34 cellular contexts compared by ENCODE assay signal in the genomic region with DNA sequence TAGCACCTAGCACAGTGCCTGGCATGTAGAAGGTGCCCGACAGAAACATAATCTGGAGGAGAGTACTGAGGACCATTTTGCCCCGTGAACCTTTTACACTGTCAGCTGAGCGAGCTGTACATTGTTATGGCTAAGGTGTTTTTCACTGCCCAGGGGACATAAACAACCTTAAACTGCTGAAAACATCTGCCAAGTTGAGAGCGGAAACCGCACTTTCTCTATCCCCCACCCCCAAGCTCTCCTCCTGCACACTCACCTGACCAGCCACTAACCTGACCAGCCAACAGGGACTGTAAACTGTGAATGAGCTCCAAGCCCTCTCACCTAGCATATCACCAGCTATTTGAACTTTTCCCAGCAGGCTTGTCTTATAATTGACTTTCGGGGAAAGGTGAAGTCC. TPM values are rescaled to one million over a fixed set of nuclear protein-coding genes. Genes with fewer than 3 reads are reported as not detected.
A peak's percentile ranks its signal among the peaks of the same experiment; 100 is the strongest.
DNase-seq lines count a peak whose midpoint lies in the region; ATAC-seq and TF ChIP-seq lines count a peak whose summit lies in the region.
"Had no signal": no experiment of that assay in that cellular context is flagged by ENCODE, and none has a peak within 500 bp of the region (broad histone marks: within the 10 kb centered on the region; RNA-seq: fewer than 3 reads in every experiment).

No MANE protein-coding gene starts in this region.

- H3K4me1 ChIP-seq in Panc1 (ENCODE audit: control insufficient read depth, insufficient read depth, low read length) = no peaks in the 10 kb centered on the region
- peaks cover 14 to 50% of the 10 kb centered on the region in 2 donors for H3K4me1 ChIP-seq in thyroid gland

- no peaks in the 10 kb centered on the region for H3K27me3 ChIP-seq in Panc1 (ENCODE audit: control insufficient read depth, insufficient read depth, low read length)
- H3K27me3 ChIP-seq in thyroid gland = no peaks in the 10 kb centered on the region
- H3K27me3 ChIP-seq: ascending aorta, cardiac muscle cell, heart left ventricle, ovary, SJCRH30 had no signal

- peak overlapping the region; percentile 91 for H3K27ac Mint-ChIP-seq in activated naive CD4-positive, alpha-beta T cell treated with anti-CD3 and anti-CD28 coated beads, Interleukin-2, amount 50 U/mL, for 24 hours
- H3K27ac Mint-ChIP-seq in activated naive CD8-positive, alpha-beta T cell treated with anti-CD3 and anti-CD28 coated beads, Interleukin-2, amount 10 ng/mL, durations not matched to agents 7 days and 5 days = peak overlapping the region; percentile 69
- H3K27ac Mint-ChIP-seq: nephron, type B pancreatic cell had no signal

- BruUV-seq in Panc1 (replicated peaks; lab: Mats Ljungman, UMichigan) = TSS peak; percentile 13

- H3K4me3 Mint-ChIP-seq in activated naive CD4-positive, alpha-beta T cell treated with anti-CD3 and anti-CD28 coated beads, Interleukin-2, amount 50 U/mL, for 24 hours = no peak overlapping the region
- H3K4me3 Mint-ChIP-seq in activated naive CD8-positive, alpha-beta T cell treated with anti-CD3 and anti-CD28 coated beads, Interleukin-2, amount 10 ng/mL, durations not matched to agents 7 days and 5 days = no peak overlapping the region
- H3K4me3 Mint-ChIP-seq: effector memory CD8-positive, alpha-beta T cell; nephron; type B pancreatic cell had no signal

- no peak overlapping the region for H3K4me3 ChIP-seq in Panc1 (ENCODE audit: low read depth in 2 of 2, low read length in 2 of 2)
- H3K4me3 ChIP-seq in thyroid gland (replicated peaks in 1 of 3) = no peak overlapping the region
- H3K4me3 ChIP-seq: ascending aorta, cardiac muscle cell, heart left ventricle, lung, ovary, SJCRH30, skin epidermis had no signal

- H3K9me3 Mint-ChIP-seq in activated naive CD4-positive, alpha-beta T cell treated with anti-CD3 and anti-CD28 coated beads, Interleukin-2, amount 50 U/mL, for 24 hours = no peaks in the 10 kb centered on the region
- H3K9me3 Mint-ChIP-seq in activated naive CD8-positive, alpha-beta T cell treated with anti-CD3 and anti-CD28 coated beads, Interleukin-2, amount 10 ng/mL, durations not matched to agents 7 days and 5 days = no peaks in the 10 kb centered on the region
- H3K9me3 Mint-ChIP-seq: effector memory CD8-positive, alpha-beta T cell; type B pancreatic cell had no signal

- H3K27me3 Mint-ChIP-seq in activated naive CD4-positive, alpha-beta T cell treated with anti-CD3 and anti-CD28 coated beads, Interleukin-2, amount 50 U/mL, for 24 hours = no peaks in the 10 kb centered on the region
- H3K27me3 Mint-ChIP-seq in activated naive CD8-positive, alpha-beta T cell treated with anti-CD3 and anti-CD28 coated beads, Interleukin-2, amount 10 ng/mL, durations not matched to agents 7 days and 5 days = no peaks in the 10 kb centered on the region
- H3K27me3 Mint-ChIP-seq: effector memory CD8-positive, alpha-beta T cell; type B pancreatic cell had no signal

- CTCF ChIA-PET in Panc1 (lab: Charles Lee) = no interaction called here

- H3K27ac ChIP-seq in Panc1 (ENCODE audit: low read length) (no peak overlapping the region), thyroid gland (peak overlapping the region in 2 of 3 donors; percentile 38 to 54)
- H3K27ac ChIP-seq: ascending aorta, cardiac muscle cell, heart left ventricle, ovary, SJCRH30, skin epidermis had no signal

- no peak for ATAC-seq in Panc1
- ATAC-seq in activated naive CD8-positive, alpha-beta T cell treated with anti-CD3 and anti-CD28 coated beads, Interleukin-2, amount 10 ng/mL, durations not matched to agents 7 days and 5 days (ENCODE audit: low read depth) = no peak
- ATAC-seq: effector memory CD8-positive, alpha-beta T cell; esophagus mucosa; heart left ventricle had no signal

- POLR2A ChIA-PET in Panc1 (lab: Charles Lee) = no interaction called here
- POLR2A ChIA-PET in activated naive CD8-positive, alpha-beta T cell treated with anti-CD3 and anti-CD28 coated beads, Interleukin-2, amount 10 ng/mL, durations not matched to agents 7 days and 5 days (lab: Charles Lee) = interaction anchor here (3.4 kb wide), 1 partner anchor 16 kb away, joined by 26 read pairs; a partner anchor contains a TSS

- intact Hi-C loops in Panc1 (cut with micrococcal nuclease; ENCODE audit: unreplicated experiment) = no loop called here
- intact Hi-C loops in thyroid gland (cut with DNase I) = no loop called here

- in situ Hi-C loops in Panc1 (cut with HindIII; ENCODE audit: low pct_unique_long_range_greater_than_20kb, low sequenced_read_pairs) = no loop called here

- H3K9me3 ChIP-seq in Panc1 (ENCODE audit: control insufficient read depth, insufficient read depth, low read depth, low read length) (no peaks in the 10 kb centered on the region), thyroid gland (no peaks in the 10 kb centered on the region)
- H3K9me3 ChIP-seq: ascending aorta, heart left ventricle, ovary, SJCRH30 had no signal

- WGBS in thyroid gland, 2 donors = 66 to 67% methylated on average over 4 to 6 of the region's 6 CpGs

- no peak for DNase-seq in activated naive CD4-positive, alpha-beta T cell treated with Interleukin-2 at 50 U/mL for 16 hours
- DNase-seq in Panc1 (ENCODE audit: low read depth, low spot score) (no peak), thyroid gland (peak; percentile 51 to 60), GDM1 (lab: John Stamatoyannopoulos, UW) (no peak), NCI-H2029 treated with DMSO at 0.1 percent for 48 hours (lab: John Stamatoyannopoulos, UW) (no peak)
- no peak for DNase-seq in activated naive CD8-positive, alpha-beta T cell treated with anti-CD3 and anti-CD28 coated beads, Interleukin-2, amount 10 ng/mL, durations not matched to agents 7 days and 5 days
- DNase-seq: activated CD4-positive, alpha-beta T cell treated with anti-CD3 and anti-CD28 coated beads, Interleukin-2, amount 50 U/mL, for 1 hour; cortex of kidney; DMS79; effector memory CD8-positive, alpha-beta T cell; foreskin fibroblast; H7; heart left ventricle; IMR-90; NCI-H1092 treated with DMSO at 0.1 percent for 48 hours; NCI-H187; NCI-H526 treated with DMSO at 0.1 percent for 48 hours; ovary; retina; SJCRH30; stimulated activated CD4-positive, alpha-beta T cell treated with anti-CD3 and anti-CD28 coated beads, Interleukin-1b, Interleukin-23, amount 100 ng/mL, for 48 hours; stimulated activated CD8-positive, alpha-beta memory T cell treated with anti-CD3 and anti-CD28 coated beads, Interleukin-4, amount 100 ng/mL, for 48 hours; T-helper 1 cell had no signal

- no peaks in the 10 kb centered on the region for H3K36me3 ChIP-seq in Panc1 (ENCODE audit: control insufficient read depth, insufficient read depth, low read length)
- no peaks in the 10 kb centered on the region for H3K36me3 ChIP-seq in thyroid gland
- H3K36me3 ChIP-seq: cardiac muscle cell, ovary, SJCRH30 had no signal

- no peak for TF ChIP-seq POLR2A in thyroid gland (IDR thresholded peaks at IDR 0.05)

- peaks cover 89% of the 10 kb centered on the region for H3K4me1 Mint-ChIP-seq in activated naive CD4-positive, alpha-beta T cell treated with anti-CD3 and anti-CD28 coated beads, Interleukin-2, amount 50 U/mL, for 24 hours
- H3K4me1 Mint-ChIP-seq in activated naive CD8-positive, alpha-beta T cell treated with anti-CD3 and anti-CD28 coated beads, Interleukin-2, amount 10 ng/mL, durations not matched to agents 7 days and 5 days = peaks cover 55% of the 10 kb centered on the region
- H3K4me1 Mint-ChIP-seq: nephron had no signal

- peaks cover 5% of the 10 kb centered on the region for H3K36me3 Mint-ChIP-seq in activated naive CD4-positive, alpha-beta T cell treated with anti-CD3 and anti-CD28 coated beads, Interleukin-2, amount 50 U/mL, for 24 hours
- peaks cover 42% of the 10 kb centered on the region for H3K36me3 Mint-ChIP-seq in activated naive CD8-positive, alpha-beta T cell treated with anti-CD3 and anti-CD28 coated beads, Interleukin-2, amount 10 ng/mL, durations not matched to agents 7 days and 5 days

- TF ChIP-seq CTCF in Panc1 (IDR thresholded peaks at IDR 0.05) (no peak), thyroid gland (IDR thresholded peaks at IDR 0.05) (no peak)

RNA-seq across cellular contexts. Expression of a gene that starts 17.6 kb away (rescaled TPM):
- total RNA-seq in Panc1 (2021; ENCODE audit: unreplicated experiment) (27.7 TPM), thyroid gland (10 to 100 TPM; 22.8 to 34.4 (median 26.1) TPM)
- 30.0 TPM for polyA plus RNA-seq in Panc1 (2012; ENCODE audit: insufficient read length)
- 10 to 100 TPM; 62.5 to 72.6 TPM for total RNA-seq in activated naive CD8-positive, alpha-beta T cell treated with anti-CD3 and anti-CD28 coated beads, Interleukin-2, amount 10 ng/mL, durations not matched to agents 7 days and 5 days

RNA-seq across cellular contexts. Expression of a gene that starts 43.5 kb away (rescaled TPM):
- total RNA-seq in Panc1 (2021; ENCODE audit: unreplicated experiment) (not detected), thyroid gland (not detected)
- not detected for polyA plus RNA-seq in Panc1 (2012; ENCODE audit: insufficient read length)
- not detected for total RNA-seq in activated naive CD8-positive, alpha-beta T cell treated with anti-CD3 and anti-CD28 coated beads, Interleukin-2, amount 10 ng/mL, durations not matched to agents 7 days and 5 days
- total RNA-seq: ascending aorta, cardiac muscle cell, esophagus mucosa, H7, heart left ventricle, IMR-90, kidney epithelial cell, ovary, SJCRH30, subcutaneous adipose tissue had no signal
- polyA plus RNA-seq: BJ, cardiac muscle cell, heart left ventricle, IMR-90, ovary had no signal

RNA-seq across cellular contexts. Expression of a gene that starts 56.8 kb away (rescaled TPM):
- total RNA-seq in Panc1 (2021; ENCODE audit: unreplicated experiment) (45.7 TPM), thyroid gland (10 to 100 TPM; 15.8 to 31.8 (median 20.2) TPM)
- 53.6 TPM for polyA plus RNA-seq in Panc1 (2012; ENCODE audit: insufficient read length)
- total RNA-seq in activated naive CD8-positive, alpha-beta T cell treated with anti-CD3 and anti-CD28 coated beads, Interleukin-2, amount 10 ng/mL, durations not matched to agents 7 days and 5 days = 10 to 100 TPM; 52.1 to 59.0 TPM

Comparison
In these comparisons a context has a peak if more than half of its experiments do, and no peak if none do; other contexts are left out.
1. DNase-seq: peak in thyroid gland (2 of 2); none in activated naive CD4-positive, alpha-beta T cell treated with Interleukin-2 at 50 U/mL for 16 hours (single experiment), Panc1 (single experiment), activated naive CD8-positive, alpha-beta T cell treated with anti-CD3 and anti-CD28 coated beads, Interleukin-2, amount 10 ng/mL, durations not matched to agents 7 days and 5 days (single experiment), GDM1 (single experiment) and NCI-H2029 treated with DMSO at 0.1 percent for 48 hours (single experiment).